8 cellular contexts compared by ENCODE assay signal in genomic region chr22:20750461-20751184, GRCh38. TPM values are rescaled to one million over a fixed set of nuclear protein-coding genes. Genes with fewer than 3 reads are reported as not detected.
A peak's percentile ranks its signal among the peaks of the same experiment; 100 is the strongest.
DNase-seq lines count a peak whose midpoint lies in the region; ATAC-seq and TF ChIP-seq lines count a peak whose summit lies in the region.

No MANE protein-coding gene starts in this region.

- peaks cover 0 to 13% (median 3%) of the 10 kb centered on the region in 4 donors for H3K4me1 Mint-ChIP-seq in CD4-positive, alpha-beta memory T cell

- H3K4me3 ChIP-seq in CD4-positive, alpha-beta memory T cell (ENCODE audit: low read length in 2 of 2): no peak overlapping the region
- H3K4me3 ChIP-seq in lung (no peak overlapping the region), testis (no peak overlapping the region)

- WGBS in lung, 2 donors: 46 to 64% methylated on average over 9 of the region's 9 CpGs
- 44 to 76% methylated on average over 8 to 9 of the region's 9 CpGs for WGBS in testis, 2 donors

- peaks cover 54% of the 10 kb centered on the region for H3K36me3 ChIP-seq in CD4-positive, alpha-beta memory T cell (ENCODE audit: insufficient read depth, low read length)
- peaks cover 4 to 33% of the 10 kb centered on the region in 2 donors for H3K36me3 ChIP-seq in lung (ENCODE audit: control insufficient read depth in 2 of 2, insufficient read depth in 2 of 2, low read length in 2 of 2)
- no peaks in the 10 kb centered on the region for H3K36me3 ChIP-seq in testis (ENCODE audit: low read depth, missing control alignments)

- H3K27ac Mint-ChIP-seq in CD4-positive, alpha-beta memory T cell: peak overlapping the region; percentile 9 to 83 (median 42)

- CTCF ChIA-PET in CD4-positive, alpha-beta memory T cell (lab: Charles Lee; ENCODE audit: partially characterized antibody): interaction anchor here (0.6 to 2.4 kb wide), 2 partner anchors 10 to 298 kb away, joined by 3 to 11 read pairs; no protein-coding TSS in a partner anchor

- H3K9me3 ChIP-seq in CD4-positive, alpha-beta memory T cell (ENCODE audit: control insufficient read depth in 1 of 2, low read length in 2 of 2): no peaks in the 10 kb centered on the region
- H3K9me3 ChIP-seq in lung (ENCODE audit: control insufficient read depth in 2 of 2, insufficient read depth in 1 of 2, low read length in 1 of 2) (no peaks in the 10 kb centered on the region), testis (no peaks in the 10 kb centered on the region)

- POLR2A ChIA-PET in CD4-positive, alpha-beta memory T cell (lab: Charles Lee; ENCODE audit: partially characterized antibody): no interaction called here

- H3K9me3 Mint-ChIP-seq in CD4-positive, alpha-beta memory T cell: no peaks in the 10 kb centered on the region

- DNase-seq in CD4-positive, alpha-beta memory T cell: peak in 2 of 5 donors; percentile 4 to 9
- DNase-seq in RPMI7951 (ENCODE audit: low read depth) (peak; percentile 87), cerebellum (ENCODE audit: low spot score) (peak; percentile 48), lung (ENCODE audit: low spot score) (peak; percentile 72), testis (peak; percentile 62), NCI-H345 (lab: John Stamatoyannopoulos, UW) (no peak)

- no peak for TF ChIP-seq POLR2A in testis (IDR thresholded peaks at IDR 0.05)

- peaks cover 37 to 66% of the 10 kb centered on the region in 2 donors for H3K36me3 Mint-ChIP-seq in CD4-positive, alpha-beta memory T cell

- no peak for TF ChIP-seq CTCF in lung (IDR thresholded peaks at IDR 0.05; ENCODE audit: control extremely low read depth, extremely low read depth)
- TF ChIP-seq CTCF in testis (IDR thresholded peaks at IDR 0.05): no peak

- intact Hi-C loops in CD4-positive, alpha-beta memory T cell (cut with micrococcal nuclease): no loop called here
- intact Hi-C loops in testis (cut with DNase I; ENCODE audit: low total_unique reads): no loop called here

- H3K27me3 ChIP-seq in CD4-positive, alpha-beta memory T cell (ENCODE audit: insufficient read depth, low read length): no peaks in the 10 kb centered on the region
- H3K27me3 ChIP-seq in lung (ENCODE audit: control insufficient read depth, insufficient read depth): no peaks in the 10 kb centered on the region
- H3K27me3 ChIP-seq in testis: no peaks in the 10 kb centered on the region

- H3K4me3 Mint-ChIP-seq in CD4-positive, alpha-beta memory T cell: no peak overlapping the region

- H3K27me3 Mint-ChIP-seq in CD4-positive, alpha-beta memory T cell: no peaks in the 10 kb centered on the region

- H3K4me1 ChIP-seq in CD4-positive, alpha-beta memory T cell (ENCODE audit: insufficient read depth, low read length): no peaks in the 10 kb centered on the region
- H3K4me1 ChIP-seq in lung (ENCODE audit: control insufficient read depth in 2 of 2, insufficient read depth in 2 of 2, low read length in 2 of 2) (peaks cover 0 to 14% of the 10 kb centered on the region in 2 donors), testis (peaks cover 6% of the 10 kb centered on the region)

- no peak overlapping the region for H3K27ac ChIP-seq in CD4-positive, alpha-beta memory T cell (ENCODE audit: low read depth, low read length)
- no peak overlapping the region for H3K27ac ChIP-seq in lung (ENCODE audit: low read depth in 1 of 2, low read length in 1 of 2)
- H3K27ac ChIP-seq in testis: no peak overlapping the region

- ATAC-seq in HG02642 (IDR thresholded peaks at IDR 0.05; ENCODE audit: poor library complexity, unreplicated experiment) (peak; percentile 36), lung (ENCODE audit: insufficient read depth, low FRiP score) (peak; percentile 76), GM19452 (IDR thresholded peaks at IDR 0.05; ENCODE audit: unreplicated experiment) (no peak)

RNA-seq across cellular contexts. Expression of gene SERPIND1, which starts 23.3 kb away (rescaled TPM):
- total RNA-seq in CD4-positive, alpha-beta memory T cell: not detected
- under 1 TPM; 0.07 to 0.29 TPM for polyA plus RNA-seq in CD4-positive, alpha-beta memory T cell
- total RNA-seq in RPMI7951 (2014; rRNA removed; shearing (Covaris generic)): 0.20 and 0.48 TPM in 2 replicates
- 3.2 TPM for total RNA-seq in cerebellum
- total RNA-seq in lung: under 1 TPM; 0.64 to 0.85 TPM
- 1 to 10 TPM in 1 of 2 donors, under 1 TPM in 1; 0.02 to 2.0 TPM for polyA plus RNA-seq in lung
- total RNA-seq in testis: under 1 TPM; 0.16 to 0.25 TPM
- 0.78 TPM for polyA plus RNA-seq in testis (ENCODE audit: insufficient read depth, low read depth, low replicate concordance)
